Comparison of ENCODE assay signal across 19 cellular contexts in genomic region chr7:71808115-71808514, GRCh38.
A peak's percentile ranks its signal among the peaks of the same experiment; 100 is the strongest.
DNase-seq lines count a peak whose midpoint lies in the region; ATAC-seq, FAIRE-seq and TF ChIP-seq lines count a peak whose summit lies in the region.
"Had no signal": no experiment of that assay in that cellular context is flagged by ENCODE, and none has a peak within 500 bp of the region (broad histone marks: within the 10 kb centered on the region; RNA-seq: fewer than 3 reads in every experiment).

No MANE protein-coding gene starts in this region.

- H3K9ac ChIP-seq in K562 (ENCODE audit: insufficient read depth in 1 of 2, low read depth in 2 of 2, low read length in 2 of 2): no peak overlapping the region

- in situ Hi-C loops in K562 (cut with MboI): no loop called here

- peaks cover 0 to 2% of the 10 kb centered on the region in 2 donors for H3K36me3 Mint-ChIP-seq in activated T-cell treated with anti-CD3 and anti-CD28 coated beads, Interleukin-2, amount 50 U/mL, for 72 hours (ENCODE audit: insufficient read depth in 2 of 2)
- H3K36me3 Mint-ChIP-seq: CD4-positive, alpha-beta memory T cell had no signal

- 0% methylated on average over 1 of the region's 1 CpG for WGBS in K562 (ENCODE audit: insufficient coverage, low coverage, missing lambda C conversion rate)

- POLR2A ChIA-PET in K562 (lab: Yijun Ruan, JAX): no interaction called here

- no peak overlapping the region for H3K27ac Mint-ChIP-seq in activated T-cell treated with anti-CD3 and anti-CD28 coated beads, Interleukin-2, amount 50 U/mL, for 72 hours
- H3K27ac Mint-ChIP-seq: CD4-positive, alpha-beta memory T cell; HFFc6 had no signal

- H3K27me3 ChIP-seq in K562 (ENCODE audit: control insufficient read depth in 2 of 2, insufficient read depth in 2 of 2, low read length in 2 of 2): peaks cover 0 to 12% of the 10 kb centered on the region in 2 experiments; a peak in 2 of 5 replicates

- H3K9me3 Mint-ChIP-seq in activated T-cell treated with anti-CD3 and anti-CD28 coated beads, Interleukin-2, amount 50 U/mL, for 72 hours: peaks cover 0 to 8% of the 10 kb centered on the region in 2 donors

- no peaks in the 10 kb centered on the region for H3K27me3 Mint-ChIP-seq in activated T-cell treated with anti-CD3 and anti-CD28 coated beads, Interleukin-2, amount 50 U/mL, for 72 hours (ENCODE audit: low read depth)
- H3K27me3 Mint-ChIP-seq: CD4-positive, alpha-beta memory T cell had no signal

- no peak for DNase-seq in K562 (ENCODE audit: extremely low read depth in 1 of 4, low spot score in 3 of 4)
- DNase-seq in frontal cortex (ENCODE audit: low spot score in 2 of 2): no peak
- DNase-seq in activated T-cell treated with anti-CD3 and anti-CD28 coated beads, Interleukin-2, amount 50 U/mL, for 72 hours: no peak
- no peak for DNase-seq in medulla oblongata (ENCODE audit: extremely low spot score)
- DNase-seq in activated T-cell treated with anti-CD3 and anti-CD28 coated beads for 4 hours: no peak
- no peak for DNase-seq in RPMI8226
- DNase-seq: 8988T; C1 segment of cervical spinal cord; Calu3; CD4-positive, alpha-beta memory T cell; COR-L47; DMS53; DMS79 treated with DMSO at 0.1 percent for 48 hours; GOT3; HFFc6 had no signal

- TF ChIP-seq POLR2A in K562 (conservative IDR thresholded peaks at IDR 0.05): no peak

- no peaks in the 10 kb centered on the region for H4K20me1 ChIP-seq in K562 (replicated peaks; ENCODE audit: control insufficient read depth, insufficient read depth, low read length)

- H3K9me1 ChIP-seq in K562 (ENCODE audit: control insufficient read depth, insufficient read depth, low read length): no peaks in the 10 kb centered on the region

- no peak overlapping the region for H3K4me2 ChIP-seq in K562 (ENCODE audit: insufficient read depth, low read length)

- H3K79me2 ChIP-seq in K562 (ENCODE audit: control insufficient read depth, insufficient read depth, low read length): no peaks in the 10 kb centered on the region

- no peak for TF ChIP-seq CTCF in K562 (IDR thresholded peaks at IDR 0.05 in 2 of 3, conservative IDR thresholded peaks at IDR 0.05 in 1 of 3; ENCODE audit: insufficient read depth in 2 of 3, low read depth in 1 of 3, low read length in 3 of 3)

- H2AFZ ChIP-seq in K562 (ENCODE audit: low read depth, low read length): no peak overlapping the region

- H3K4me3 Mint-ChIP-seq in activated T-cell treated with anti-CD3 and anti-CD28 coated beads, Interleukin-2, amount 50 U/mL, for 72 hours: no peak overlapping the region
- H3K4me3 Mint-ChIP-seq: CD4-positive, alpha-beta memory T cell; HFFc6 had no signal

- ATAC-seq in K562: no peak
- ATAC-seq in activated T-cell treated with anti-CD3 and anti-CD28 coated beads, Interleukin-2, amount 50 U/mL, for 72 hours (replicated peaks in 1 of 2): no peak

- H3K36me3 ChIP-seq in K562 (ENCODE audit: control insufficient read depth, insufficient read depth, low read length): no peaks in the 10 kb centered on the region
- H3K36me3 ChIP-seq: HAP-1 had no signal

- intact Hi-C loops in K562 (cut with micrococcal nuclease): no loop called here

- CTCF ChIA-PET in K562 (lab: Yijun Ruan, JAX; ENCODE audit: low intra/inter-chr PET ratio): no interaction called here

- no peak overlapping the region for H3K27ac ChIP-seq in K562 (ENCODE audit: extremely low read depth, low read depth, low read length)

- TF ChIP-seq RAD21 in K562 (CRISPR knock-in tag; conservative IDR thresholded peaks at IDR 0.05 in 1 of 2, IDR thresholded peaks at IDR 0.05 in 1 of 2): no peak

- no peak overlapping the region for H3K4me3 ChIP-seq in K562
- H3K4me3 ChIP-seq: HAP-1 had no signal

- no peaks in the 10 kb centered on the region for H3K4me1 ChIP-seq in K562 (replicated peaks in 1 of 2; ENCODE audit: control insufficient read depth in 2 of 2, insufficient read depth in 2 of 2, low read length in 2 of 2)
- H3K4me1 ChIP-seq: HAP-1 had no signal

- BruUV-seq in K562 (replicated peaks; lab: Mats Ljungman, UMichigan): no TSS peak

- peak; percentile 60 for FAIRE-seq in G401.6 (lab: Jason Lieb, UNC)
- no peak for FAIRE-seq in K562 (lab: Jason Lieb, UNC)
- FAIRE-seq in frontal cortex (lab: Jason Lieb, UNC): peak; percentile 43
- FAIRE-seq: GM12892, H54 had no signal

- H3K9me3 ChIP-seq in K562 (replicated peaks; ENCODE audit: control insufficient read depth, insufficient read depth, low read depth, low read length): no peaks in the 10 kb centered on the region

- H3K4me1 Mint-ChIP-seq in activated T-cell treated with anti-CD3 and anti-CD28 coated beads, Interleukin-2, amount 50 U/mL, for 72 hours (ENCODE audit: low read depth): no peaks in the 10 kb centered on the region
- H3K4me1 Mint-ChIP-seq: CD4-positive, alpha-beta memory T cell had no signal

- no peak for TF ChIP-seq EP300 in K562 (IDR thresholded peaks at IDR 0.05; ENCODE audit: low read length)

TF ChIP-seq in K562, 482 proteins besides CTCF, POLR2A, EP300 and RAD21:
- TF ChIP-seq SMARCC2 (IDR thresholded peaks at IDR 0.05; ENCODE audit: low read depth): no peak
- no peak for TF ChIP-seq NFE2 (IDR thresholded peaks at IDR 0.05; ENCODE audit: low read depth)
- peak; percentile 67; the same call in 1 of the 2 replicates for TF ChIP-seq SAFB (IDR thresholded peaks at IDR 0.05; ENCODE audit: borderline replicate concordance, low read depth, low read length)
- no peak for TF ChIP-seq HNRNPL (IDR thresholded peaks at IDR 0.05; ENCODE audit: low read depth, low read length)
- no peak for TF ChIP-seq ZNF146 (CRISPR knock-in tag; IDR thresholded peaks at IDR 0.05; ENCODE audit: unreplicated experiment)
- 0 out of 4 replicates have a peak, but pooled peaks of 1 of the 2 experiments have one; percentile 23 for TF ChIP-seq MCM7 (IDR thresholded peaks at IDR 0.05)
- TF ChIP-seq ZNF316 (IDR thresholded peaks at IDR 0.05): no peak
- TF ChIP-seq RUNX1 (IDR thresholded peaks at IDR 0.05; ENCODE audit: low read depth): no peak
- peak; percentile 60; the same call in 1 of the 2 replicates for TF ChIP-seq ZNF232 (CRISPR knock-in tag; IDR thresholded peaks at IDR 0.05)
- peak; percentile 98 for TF ChIP-seq DACH1 (IDR thresholded peaks at IDR 0.05; ENCODE audit: partially characterized antibody)
- no peak for TF ChIP-seq ZNF764 (CRISPR knock-in tag; IDR thresholded peaks at IDR 0.05; ENCODE audit: low read depth)
TF ChIP-seq in K562: peak in this region for 4.
